ENCODE assay signal across 8 cellular contexts in genomic region chr10:52216852-52217251, GRCh38.
DNase-seq lines count a peak whose midpoint lies in the region; ATAC-seq and TF ChIP-seq lines count a peak whose summit lies in the region.

No MANE protein-coding gene starts in this region.

- peaks cover 31% of the 10 kb centered on the region for H3K4me1 Mint-ChIP-seq in endothelial cell (ENCODE audit: unreplicated experiment)

- TF ChIP-seq CTCF in endothelial cell (IDR thresholded peaks at IDR 0.05; ENCODE audit: unreplicated experiment) = no peak

- DNase-seq in EL (peak; percentile 59), KBM-7 (peak; percentile 82), endothelial cell (ENCODE audit: low spot score) (peak; percentile 15), smooth muscle cell of the brain vasculature (ENCODE audit: low read depth, low spot score) (peak; percentile 73)
- no peak for DNase-seq in stimulated activated naive CD4-positive, alpha-beta T cell (lab: John Stamatoyannopoulos, UW)
- no peak for DNase-seq in stimulated activated CD4-positive, alpha-beta T cell treated with anti-CD3 and anti-CD28 coated beads, Interleukin-4, amount 100 ng/mL, for 1 hour

- no peaks in the 10 kb centered on the region for H3K9me3 Mint-ChIP-seq in endothelial cell (ENCODE audit: unreplicated experiment)

- in situ Hi-C loops in KBM-7 (cut with MboI; ENCODE audit: low pct_unique_long_range_greater_than_20kb, low sequenced_read_pairs) = no loop called here

- no peaks in the 10 kb centered on the region for H3K27me3 Mint-ChIP-seq in endothelial cell (ENCODE audit: unreplicated experiment)

- H3K4me3 Mint-ChIP-seq in endothelial cell (ENCODE audit: unreplicated experiment) = no peak overlapping the region

- peak overlapping the region; percentile 78 for H3K27ac Mint-ChIP-seq in endothelial cell (ENCODE audit: unreplicated experiment)

- no peaks in the 10 kb centered on the region for H3K36me3 Mint-ChIP-seq in endothelial cell (ENCODE audit: low read depth, unreplicated experiment)

- peak; percentile 74 for ATAC-seq in GM21723 (IDR thresholded peaks at IDR 0.05; ENCODE audit: unreplicated experiment)
- no peak for ATAC-seq in HG03439 (IDR thresholded peaks at IDR 0.05; ENCODE audit: unreplicated experiment)

Comparison
In these comparisons a context has a peak if more than half of its experiments do, and no peak if none do; other contexts are left out.
1. DNase-seq: peak in EL (single experiment), KBM-7 (single experiment), endothelial cell (single experiment) and smooth muscle cell of the brain vasculature (single experiment); none in stimulated activated naive CD4-positive, alpha-beta T cell (0 of 6) and stimulated activated CD4-positive, alpha-beta T cell treated with anti-CD3 and anti-CD28 coated beads, Interleukin-4, amount 100 ng/mL, for 1 hour (single experiment).